Comparison of ENCODE assay signal across 14 cellular contexts in genomic region chr4:113499696-113500095, GRCh38.
DNase-seq lines count a peak whose midpoint lies in the region; FAIRE-seq and TF ChIP-seq lines count a peak whose summit lies in the region.
"Had no signal": no experiment of that assay in that cellular context is flagged by ENCODE, and none has a peak within 500 bp of the region (broad histone marks: within the 10 kb centered on the region; RNA-seq: fewer than 3 reads in every experiment).

No MANE protein-coding gene starts in this region.

- peaks cover 42% of the 10 kb centered on the region for H3K36me3 Mint-ChIP-seq in activated naive CD4-positive, alpha-beta T cell treated with anti-CD3 and anti-CD28 coated beads, Interleukin-2, amount 10 ng/mL, durations not matched to agents 7 days and 5 days

- intact Hi-C loops in left ventricle myocardium inferior (cut with micrococcal nuclease) (no loop called here), cardiac septum (cut with DNase I) (no loop called here), ovary (cut with DNase I) (no loop called here)

- no peak for TF ChIP-seq POLR2A in ovary (IDR thresholded peaks at IDR 0.05)

- H3K4me3 Mint-ChIP-seq in activated naive CD4-positive, alpha-beta T cell treated with anti-CD3 and anti-CD28 coated beads, Interleukin-2, amount 10 ng/mL, durations not matched to agents 7 days and 5 days, result no peak overlapping the region
- H3K4me3 Mint-ChIP-seq: central memory CD8-positive, alpha-beta T cell; memory B cell had no signal

- H3K36me3 ChIP-seq in left ventricle myocardium inferior (peaks cover 42% of the 10 kb centered on the region), ovary (no peaks in the 10 kb centered on the region)

- H3K4me3 ChIP-seq in left ventricle myocardium inferior (no peak overlapping the region), astrocyte of the spinal cord (ENCODE audit: low read depth, low read length) (no peak overlapping the region), ovary (no peak overlapping the region)
- H3K4me3 ChIP-seq: SJSA1, smooth muscle cell had no signal

- 21 to 50% (median 24%) methylated on average over 1 of the region's 1 CpG for WGBS in ovary, 3 donors

- no peak for TF ChIP-seq CTCF in left ventricle myocardium inferior (IDR thresholded peaks at IDR 0.05; ENCODE audit: borderline replicate concordance)
- no peak for TF ChIP-seq CTCF in astrocyte of the spinal cord (IDR thresholded peaks at IDR 0.05; ENCODE audit: low read depth, low read length)
- no peak for TF ChIP-seq CTCF in ovary (IDR thresholded peaks at IDR 0.05)

- CTCF ChIA-PET in activated naive CD4-positive, alpha-beta T cell treated with anti-CD3 and anti-CD28 coated beads, Interleukin-2, amount 10 ng/mL, durations not matched to agents 7 days and 5 days (lab: Charles Lee), result no interaction called here

- no peaks in the 10 kb centered on the region for H3K4me1 Mint-ChIP-seq in activated naive CD4-positive, alpha-beta T cell treated with anti-CD3 and anti-CD28 coated beads, Interleukin-2, amount 10 ng/mL, durations not matched to agents 7 days and 5 days
- H3K4me1 Mint-ChIP-seq: central memory CD8-positive, alpha-beta T cell; memory B cell had no signal

- H3K27me3 Mint-ChIP-seq in activated naive CD4-positive, alpha-beta T cell treated with anti-CD3 and anti-CD28 coated beads, Interleukin-2, amount 10 ng/mL, durations not matched to agents 7 days and 5 days, result no peaks in the 10 kb centered on the region
- H3K27me3 Mint-ChIP-seq: central memory CD8-positive, alpha-beta T cell; memory B cell had no signal

- H3K27me3 ChIP-seq in left ventricle myocardium inferior (ENCODE audit: low read depth) (no peaks in the 10 kb centered on the region), ovary (no peaks in the 10 kb centered on the region)
- H3K27me3 ChIP-seq: SJSA1 had no signal

- DNase-seq in left ventricle myocardium inferior (no peak), cardiac septum (ENCODE audit: low spot score) (no peak), astrocyte of the spinal cord (ENCODE audit: low read depth, low spot score) (peak; percentile 79), hepatic stellate cell (ENCODE audit: low spot score) (peak; percentile 26), urothelium cell line (ENCODE audit: low spot score) (peak; percentile 10), ovary (no peak), foreskin melanocyte (no peak)
- DNase-seq in activated naive CD4-positive, alpha-beta T cell treated with anti-CD3 and anti-CD28 coated beads, Interleukin-2, amount 10 ng/mL, durations not matched to agents 7 days and 5 days, result no peak
- DNase-seq: activated gamma-delta T cell treated with Interleukin-2 at 50 U/mL for 16 hours, Calu3 had no signal

- H3K4me1 ChIP-seq in left ventricle myocardium inferior, result peaks cover 65% of the 10 kb centered on the region
- peaks cover 8% of the 10 kb centered on the region for H3K4me1 ChIP-seq in ovary (ENCODE audit: insufficient read depth)
- H3K4me1 ChIP-seq: SJSA1 had no signal

- in situ Hi-C loops in astrocyte of the spinal cord (cut with HindIII; ENCODE audit: low sequenced_read_pairs), result no loop called here

- H3K27ac Mint-ChIP-seq in activated naive CD4-positive, alpha-beta T cell treated with anti-CD3 and anti-CD28 coated beads, Interleukin-2, amount 10 ng/mL, durations not matched to agents 7 days and 5 days, result no peak overlapping the region
- H3K27ac Mint-ChIP-seq: memory B cell had no signal

- H3K9me3 ChIP-seq in left ventricle myocardium inferior (replicated peaks) (no peaks in the 10 kb centered on the region), ovary (no peaks in the 10 kb centered on the region)
- H3K9me3 ChIP-seq: SJSA1 had no signal

- H3K9me3 Mint-ChIP-seq in activated naive CD4-positive, alpha-beta T cell treated with anti-CD3 and anti-CD28 coated beads, Interleukin-2, amount 10 ng/mL, durations not matched to agents 7 days and 5 days, result peaks cover 11% of the 10 kb centered on the region
- H3K9me3 Mint-ChIP-seq: central memory CD8-positive, alpha-beta T cell; memory B cell had no signal

- no peak for TF ChIP-seq EP300 in ovary (IDR thresholded peaks at IDR 0.05)

- H3K27ac ChIP-seq in left ventricle myocardium inferior (replicated peaks), result peak overlapping the region; percentile 53
- H3K27ac ChIP-seq in ovary, result no peak overlapping the region
- H3K27ac ChIP-seq: SJSA1 had no signal

- peak; percentile 37 for FAIRE-seq in urothelium cell line (lab: Jason Lieb, UNC)

Comparison
In these comparisons a context has a peak if more than half of its experiments do, and no peak if none do; other contexts are left out.
1. DNase-seq: peak in astrocyte of the spinal cord (single experiment), hepatic stellate cell (single experiment) and urothelium cell line (single experiment); none in left ventricle myocardium inferior (single experiment), cardiac septum (single experiment), ovary (0 of 5), activated naive CD4-positive, alpha-beta T cell treated with anti-CD3 and anti-CD28 coated beads, Interleukin-2, amount 10 ng/mL, durations not matched to agents 7 days and 5 days (single experiment) and foreskin melanocyte (single experiment).